34 cellular contexts compared by ENCODE assay signal in genomic region chr9:104351726-104352125, GRCh38.
"Had no signal": no experiment of that assay in that cellular context is flagged by ENCODE, and none has a peak within 500 bp of the region (broad histone marks: within the 10 kb centered on the region; RNA-seq: fewer than 3 reads in every experiment).

No MANE protein-coding gene starts in this region.

- FAIRE-seq: astrocyte, bronchial epithelial cell had no signal

- DNase-seq: activated effector memory CD4-positive, alpha-beta T cell treated with anti-CD3 and anti-CD28 coated beads, Interleukin-2, amount 50 U/mL, for 16 hours; activated effector memory CD4-positive, alpha-beta T cell treated with Interleukin-2 at 50 U/mL for 16 hours; activated gamma-delta T cell; activated gamma-delta T cell treated with Interleukin-2 at 50 U/mL for 16 hours; activated naive CD4-positive, alpha-beta T cell; activated naive CD4-positive, alpha-beta T cell treated with anti-CD3 and anti-CD28 coated beads for 36 hours; activated naive CD4-positive, alpha-beta T cell treated with anti-CD3 and anti-CD28 coated beads, Interleukin-2, amount 10 ng/mL, durations not matched to agents 7 days and 5 days; activated naive CD4-positive, alpha-beta T cell treated with anti-CD3 and anti-CD28 coated beads, Interleukin-2, amount 50 U/mL, for 16 hours; activated naive CD4-positive, alpha-beta T cell treated with Interleukin-2 at 50 U/mL for 16 hours; activated naive CD8-positive, alpha-beta T cell treated with anti-CD3 and anti-CD28 coated beads for 36 hours; activated naive CD8-positive, alpha-beta T cell treated with anti-CD3 and anti-CD28 coated beads, Interleukin-2, amount 10 ng/mL, durations not matched to agents 7 days and 5 days; activated naive CD8-positive, alpha-beta T cell treated with anti-CD3 and anti-CD28 coated beads, Interleukin-2, amount 50 U/mL, for 24 hours; activated T-cell treated with anti-CD3 and anti-CD28 coated beads, Interleukin-2, amount 50 U/mL, for 1 hour; activated T-cell treated with anti-CD3 and anti-CD28 coated beads, Interleukin-2, amount 50 U/mL, for 24 hours; activated T-cell treated with anti-CD3 and anti-CD28 coated beads, Interleukin-2, amount 50 U/mL, for 4 hours; activated T-cell treated with anti-CD3 and anti-CD28 coated beads, Interleukin-2, amount 50 U/mL, for 48 hours; activated T-cell treated with anti-CD3 and anti-CD28 coated beads, Interleukin-2, amount 50 U/mL, for 72 hours; adrenal gland; amniotic stem cell; amygdala; anterior cingulate cortex; aorta; body of pancreas; brain microvascular endothelial cell; caudate nucleus; central memory CD4-positive, alpha-beta T cell; cerebellar nuclear complex had no signal

- H3K4me1 ChIP-seq: adrenal gland, ascending aorta, body of pancreas, breast epithelium had no signal

- ATAC-seq: activated naive CD4-positive, alpha-beta T cell treated with anti-CD3 and anti-CD28 coated beads, Interleukin-2, amount 50 U/mL, for 72 hours; activated naive CD8-positive, alpha-beta T cell treated with anti-CD3 and anti-CD28 coated beads, Interleukin-2, amount 50 U/mL, for 24 hours; activated T-cell treated with anti-CD3 and anti-CD28 coated beads, Interleukin-2, amount 50 U/mL, for 4 hours; activated T-cell treated with anti-CD3 and anti-CD28 coated beads, Interleukin-2, amount 50 U/mL, for 72 hours; activated T-helper 17 cell treated with anti-CD3 and anti-CD28 coated beads, Interleukin-2, amount 50 U/mL, for 72 hours; body of pancreas had no signal

- H3K27me3 ChIP-seq: adrenal gland, ascending aorta, body of pancreas, brain microvascular endothelial cell, breast epithelium, cardiac muscle cell had no signal

- H3K9me3 ChIP-seq: adrenal gland, ascending aorta, body of pancreas, breast epithelium had no signal

- H3K27ac ChIP-seq: adrenal gland, ascending aorta, body of pancreas, brain microvascular endothelial cell, breast epithelium, cardiac muscle cell had no signal

- H3K4me3 ChIP-seq: adrenal gland, ascending aorta, body of pancreas, breast epithelium, cardiac muscle cell had no signal

- H3K36me3 ChIP-seq: adrenal gland, ascending aorta, brain microvascular endothelial cell, breast epithelium, cardiac muscle cell had no signal
